24 cellular contexts compared by ENCODE assay signal in the genomic region with DNA sequence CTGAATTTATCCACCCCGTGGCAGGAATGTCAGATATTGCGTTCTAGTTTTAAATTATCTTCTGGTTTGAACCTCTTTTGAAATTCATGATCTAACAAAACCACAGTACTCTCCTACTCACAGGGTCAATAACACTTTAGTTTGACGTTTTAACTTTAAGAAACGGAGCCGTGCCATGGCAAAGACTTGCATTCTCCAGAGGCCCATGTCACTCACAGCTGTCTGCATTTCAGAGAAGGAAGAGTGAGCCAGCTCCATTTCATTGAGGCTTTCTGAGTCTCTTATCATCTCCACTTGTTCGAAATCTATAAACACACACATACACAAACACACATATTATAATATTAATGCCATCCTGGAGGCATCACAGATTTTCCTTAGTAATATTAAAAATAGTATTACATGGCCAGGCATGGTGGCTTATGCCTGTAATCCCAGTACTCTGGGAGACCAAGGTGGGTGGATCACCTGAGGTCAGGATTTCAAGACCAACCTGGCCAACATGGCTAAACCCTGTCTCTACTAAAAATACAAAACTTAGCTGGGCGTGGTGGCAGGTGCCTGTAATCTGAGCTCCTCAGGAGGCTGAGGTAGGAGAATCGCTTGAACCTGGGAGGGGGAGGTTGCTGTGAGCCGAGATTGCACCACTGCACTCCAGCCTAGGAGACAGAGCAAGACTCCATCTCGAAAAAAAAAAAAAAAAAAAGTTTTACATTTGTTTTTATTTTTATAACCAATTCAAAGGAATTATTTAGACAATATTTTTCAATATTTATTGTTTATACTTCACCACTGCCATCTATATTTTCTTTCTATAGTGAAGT. TPM values are rescaled to one million over a fixed set of nuclear protein-coding genes. Genes with fewer than 3 reads are reported as not detected.
"Had no signal": no experiment of that assay in that cellular context is flagged by ENCODE, and none has a peak within 500 bp of the region (broad histone marks: within the 10 kb centered on the region; RNA-seq: fewer than 3 reads in every experiment).

No MANE protein-coding gene starts in this region.

- H3K36me3 ChIP-seq: esophagus squamous epithelium, left lung, ovary, spleen had no signal

- DNase-seq: cerebellar nuclear complex; cortex of kidney; effector memory CD8-positive, alpha-beta T cell; erythroblast; esophagus squamous epithelium; gastrocnemius medialis; head of caudate nucleus; left cardiac atrium; left lung; mesenchymal stem cell; midbrain; naive thymus-derived CD8-positive, alpha-beta T cell; nephron progenitor cell; occipital lobe; ovary; right lobe of liver; spleen; stimulated activated CD4-positive, alpha-beta T cell treated with anti-CD3 and anti-CD28 coated beads, Interleukin-4, amount 100 ng/mL, for 4 hours; stimulated activated naive CD8-positive, alpha-beta T cell treated with anti-CD3 and anti-CD28 coated beads, Interleukin-15, Interleukin-2, amounts not matched to agents 100 U/mL and 50 U/mL, for 24 hours; substantia nigra; testis; tibial artery had no signal

- H3K4me1 ChIP-seq: esophagus squamous epithelium, left lung, right lobe of liver, spleen, testis, tibial artery had no signal

- H3K27me3 ChIP-seq: esophagus squamous epithelium, gastrocnemius medialis, left lung, ovary, right lobe of liver, spleen, testis, tibial artery had no signal

- ATAC-seq: effector memory CD8-positive, alpha-beta T cell; left cardiac atrium; left lung; naive thymus-derived CD8-positive, alpha-beta T cell; right lobe of liver; stimulated activated memory B cell treated with anti-CD40 and anti-IgM and Interleukin-4, amounts not matched to agents 10 μg/mL and 1 μg/mL and 100 μg/mL, for 72 hours; stimulated activated naive CD8-positive, alpha-beta T cell treated with anti-CD3 and anti-CD28 coated beads, Interleukin-15, Interleukin-2, amounts not matched to agents 100 U/mL and 50 U/mL, for 24 hours had no signal

- H3K4me3 ChIP-seq: esophagus squamous epithelium, gastrocnemius medialis, left lung, ovary, right lobe of liver, spleen, testis, tibial artery had no signal

- H3K27ac ChIP-seq: esophagus squamous epithelium, gastrocnemius medialis, left lung, ovary, right lobe of liver, spleen, testis, tibial artery had no signal

- FAIRE-seq: endometrium had no signal

- H3K9me3 ChIP-seq: esophagus squamous epithelium, gastrocnemius medialis, left lung, ovary, right lobe of liver, spleen, testis, tibial artery had no signal

RNA-seq across cellular contexts. Expression of a gene that starts 45.4 kb away (rescaled TPM):
- polyA plus RNA-seq: naive thymus-derived CD8-positive, alpha-beta T cell had no signal
